Comparison of ENCODE assay signal across 1 cellular context in the genomic region with DNA sequence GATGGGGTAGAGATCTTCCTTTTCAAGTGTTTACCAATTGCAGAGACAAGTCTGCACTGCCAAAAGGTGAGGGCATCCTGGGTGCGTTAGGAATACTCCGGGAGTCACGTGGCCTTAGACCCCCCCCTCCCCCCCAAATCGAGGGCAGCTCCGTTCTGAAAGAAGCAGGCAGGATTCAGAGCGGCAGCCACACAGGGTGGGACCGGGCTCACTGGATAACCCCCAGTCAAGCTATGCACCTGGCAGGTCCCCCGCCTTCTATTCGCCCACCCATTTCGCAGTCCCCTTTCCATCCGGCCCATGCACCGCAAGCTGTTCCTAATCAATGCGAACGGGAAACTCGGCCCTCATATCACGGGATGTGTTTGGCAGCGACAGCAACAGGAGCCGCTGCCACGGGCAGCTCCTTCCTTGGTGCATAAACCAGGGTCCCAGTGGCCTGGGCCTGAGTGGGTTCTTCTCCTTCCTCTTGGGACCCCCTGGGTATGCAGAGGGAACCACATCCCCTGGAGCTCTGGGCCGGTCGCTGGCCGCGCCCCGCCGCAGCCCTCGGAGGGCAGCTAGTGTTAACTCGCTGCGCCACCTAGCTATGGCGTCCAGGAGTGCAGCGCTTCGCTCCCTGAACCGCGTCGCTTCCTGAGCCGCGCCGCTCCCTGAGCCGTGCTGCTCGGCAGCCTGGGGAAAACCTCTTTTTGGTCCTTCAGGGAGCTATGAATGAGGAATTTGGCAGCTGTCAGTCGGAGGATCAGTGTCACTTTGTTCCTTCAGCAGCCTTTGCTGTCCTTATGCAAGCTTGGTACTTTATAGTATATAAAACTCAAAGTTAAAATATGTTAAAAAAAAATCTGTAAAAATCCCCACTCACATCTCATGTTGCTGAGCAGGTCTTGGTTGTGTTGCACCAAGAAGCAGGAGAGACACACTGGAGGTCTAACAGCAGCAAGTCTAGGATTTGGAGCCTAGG.
TF ChIP-seq lines count a peak whose summit lies in the region.

No MANE protein-coding gene starts in this region.

TF ChIP-seq in IMR-90, 13 proteins besides CTCF, POLR2A, EP300 and RAD21:
- no peak for TF ChIP-seq CEBPB (IDR thresholded peaks at IDR 0.05; ENCODE audit: low read depth, low read length)
- peak; percentile 47; the same call in 1 of the 2 replicates for TF ChIP-seq MAZ (IDR thresholded peaks at IDR 0.05; ENCODE audit: borderline replicate concordance, low read depth, low read length)
- TF ChIP-seq MAFK (IDR thresholded peaks at IDR 0.05; ENCODE audit: low read depth, low read length) = no peak
- TF ChIP-seq MXI1 (IDR thresholded peaks at IDR 0.05; ENCODE audit: borderline replicate concordance, low read depth, low read length) = no peak
- TF ChIP-seq, protein P1, sequence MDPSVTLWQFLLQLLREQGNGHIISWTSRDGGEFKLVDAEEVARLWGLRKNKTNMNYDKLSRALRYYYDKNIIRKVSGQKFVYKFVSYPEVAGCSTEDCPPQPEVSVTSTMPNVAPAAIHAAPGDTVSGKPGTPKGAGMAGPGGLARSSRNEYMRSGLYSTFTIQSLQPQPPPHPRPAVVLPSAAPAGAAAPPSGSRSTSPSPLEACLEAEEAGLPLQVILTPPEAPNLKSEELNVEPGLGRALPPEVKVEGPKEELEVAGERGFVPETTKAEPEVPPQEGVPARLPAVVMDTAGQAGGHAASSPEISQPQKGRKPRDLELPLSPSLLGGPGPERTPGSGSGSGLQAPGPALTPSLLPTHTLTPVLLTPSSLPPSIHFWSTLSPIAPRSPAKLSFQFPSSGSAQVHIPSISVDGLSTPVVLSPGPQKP (IDR thresholded peaks at IDR 0.05; ENCODE audit: borderline replicate concordance, low read depth, low read length) = no peak
- TF ChIP-seq, protein P2, sequence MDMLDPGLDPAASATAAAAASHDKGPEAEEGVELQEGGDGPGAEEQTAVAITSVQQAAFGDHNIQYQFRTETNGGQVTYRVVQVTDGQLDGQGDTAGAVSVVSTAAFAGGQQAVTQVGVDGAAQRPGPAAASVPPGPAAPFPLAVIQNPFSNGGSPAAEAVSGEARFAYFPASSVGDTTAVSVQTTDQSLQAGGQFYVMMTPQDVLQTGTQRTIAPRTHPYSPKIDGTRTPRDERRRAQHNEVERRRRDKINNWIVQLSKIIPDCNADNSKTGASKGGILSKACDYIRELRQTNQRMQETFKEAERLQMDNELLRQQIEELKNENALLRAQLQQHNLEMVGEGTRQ (IDR thresholded peaks at IDR 0.05; ENCODE audit: low read depth, low read length) = 0 out of 2 replicates have a peak, but pooled peaks have one; percentile 37
- TF ChIP-seq NFE2L2 (IDR thresholded peaks at IDR 0.05; ENCODE audit: low read depth, low read length) = no peak
- peak; percentile 92 for TF ChIP-seq SMC3 (IDR thresholded peaks at IDR 0.05; ENCODE audit: low read depth, low read length)
- TF ChIP-seq FOS (IDR thresholded peaks at IDR 0.05; ENCODE audit: low read depth, low read length) = no peak
- no peak for TF ChIP-seq RFX5 (IDR thresholded peaks at IDR 0.05; ENCODE audit: low read depth, low read length)
- TF ChIP-seq BHLHE40 (IDR thresholded peaks at IDR 0.05; ENCODE audit: low read depth, low read length) = peak; percentile 10; the same call in 1 of the 2 replicates
- no peak for TF ChIP-seq CHD1 (IDR thresholded peaks at IDR 0.05; ENCODE audit: low read depth, low read length)
- TF ChIP-seq RCOR1 (IDR thresholded peaks at IDR 0.05; ENCODE audit: insufficient replicate concordance, low read length) = no peak
TF ChIP-seq in IMR-90: peak in this region for 4.
